ENCODE assay signal across 7 cellular contexts in the genomic region with DNA sequence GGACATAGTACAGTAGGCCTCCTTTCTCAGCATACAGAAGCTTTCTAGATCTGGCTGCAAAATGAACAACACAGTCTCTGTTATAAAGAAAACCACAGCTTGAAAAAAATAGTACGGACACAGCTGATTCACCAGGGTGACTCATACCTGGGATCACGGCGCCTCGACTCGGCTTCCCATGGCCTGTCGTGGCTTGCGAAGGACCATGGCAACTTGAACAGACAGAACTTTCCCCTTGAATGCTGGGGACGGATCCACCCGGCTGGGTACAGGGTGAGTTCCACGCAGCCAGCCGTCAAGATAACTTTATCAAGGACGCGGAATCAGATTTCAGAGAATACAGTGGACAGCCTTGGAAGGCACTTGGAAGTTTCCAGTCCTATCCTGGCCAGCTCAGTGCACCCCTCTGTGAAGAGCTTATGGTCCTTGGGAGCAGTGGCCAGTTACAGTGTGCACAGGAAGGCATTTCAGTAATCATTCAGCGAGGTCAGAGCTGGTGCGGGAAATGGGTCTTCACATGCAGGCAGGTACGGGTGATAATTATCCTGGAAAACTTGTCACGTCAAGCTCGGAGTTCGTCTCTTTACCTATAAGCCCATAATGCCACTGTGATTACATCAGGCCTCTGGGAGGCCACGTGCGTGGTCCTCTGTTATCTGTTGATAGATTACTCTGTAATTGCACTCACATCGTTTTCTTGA. TPM values are rescaled to one million over a fixed set of nuclear protein-coding genes. Genes with fewer than 3 reads are reported as not detected.
A peak's percentile ranks its signal among the peaks of the same experiment; 100 is the strongest.
DNase-seq lines count a peak whose midpoint lies in the region; TF ChIP-seq lines count a peak whose summit lies in the region.

No MANE protein-coding gene starts in this region.

- peak overlapping the region; percentile 58 for H3K9ac ChIP-seq in smooth muscle cell (ENCODE audit: low read depth)

- TF ChIP-seq CTCF in fibroblast of mammary gland (conservative IDR thresholded peaks at IDR 0.05; ENCODE audit: control insufficient read depth, insufficient read depth, low read depth, low read length) (no peak), smooth muscle cell (IDR thresholded peaks at IDR 0.05; ENCODE audit: borderline replicate concordance, insufficient read depth, poor library complexity, severe bottlenecking) (no peak), GM10266 (IDR thresholded peaks at IDR 0.05; ENCODE audit: control insufficient read depth, insufficient read depth, low read depth, missing control alignments) (no peak)

- H3K27ac ChIP-seq in SJSA1, result peak overlapping the region; percentile 29; the same call in 1 of the 2 replicates
- peak overlapping the region; percentile 86 for H3K27ac ChIP-seq in smooth muscle cell (ENCODE audit: low read depth)

- H3K9me3 ChIP-seq in SJSA1 (replicated peaks) (no peaks in the 10 kb centered on the region), smooth muscle cell (replicated peaks; ENCODE audit: low read depth) (no peaks in the 10 kb centered on the region)

- H3K27me3 ChIP-seq in SJSA1 (replicated peaks), result no peaks in the 10 kb centered on the region
- H3K27me3 ChIP-seq in smooth muscle cell (ENCODE audit: low read depth), result no peaks in the 10 kb centered on the region

- H3K36me3 ChIP-seq in SJSA1 (no peaks in the 10 kb centered on the region), smooth muscle cell (ENCODE audit: low read depth) (no peaks in the 10 kb centered on the region)

- H3K4me1 ChIP-seq in SJSA1 (replicated peaks), result peaks cover 13% of the 10 kb centered on the region
- peaks cover 27% of the 10 kb centered on the region for H3K4me1 ChIP-seq in smooth muscle cell (ENCODE audit: low read depth)

- peaks cover 18% of the 10 kb centered on the region for H3F3A ChIP-seq in smooth muscle cell (ENCODE audit: low read depth)

- no peak overlapping the region for H3K4me3 ChIP-seq in SJSA1
- H3K4me3 ChIP-seq in fibroblast of mammary gland (ENCODE audit: control insufficient read depth, low read depth, low read length), result no peak overlapping the region
- H3K4me3 ChIP-seq in smooth muscle cell, result no peak overlapping the region

- WGBS in smooth muscle cell (ENCODE audit: low lambda C conversion rate), result 14% methylated on average over 22 of the region's 22 CpGs

- DNase-seq in HK-2 (ENCODE audit: unreplicated experiment) (peak; percentile 71), SJSA1 (ENCODE audit: low read depth in 1 of 2, low spot score in 2 of 2) (peak; percentile 85 to 86), fibroblast of mammary gland (ENCODE audit: low read depth) (peak; percentile 79), smooth muscle cell (lab: John Stamatoyannopoulos, UW; ENCODE audit: unreplicated experiment) (peak; percentile 42), GOT3 (lab: John Stamatoyannopoulos, UW) (no peak), GM10266 (ENCODE audit: extremely low spot score) (no peak), DMS 273 (lab: John Stamatoyannopoulos, UW; ENCODE audit: unreplicated experiment) (no peak)

- no peaks in the 10 kb centered on the region for H4K20me1 ChIP-seq in smooth muscle cell (ENCODE audit: low read depth)

- peak overlapping the region; percentile 41 for H3K4me2 ChIP-seq in smooth muscle cell

- peak overlapping the region; percentile 0 for H2AFZ ChIP-seq in smooth muscle cell (ENCODE audit: low read depth)

- no peaks in the 10 kb centered on the region for H3K79me2 ChIP-seq in smooth muscle cell (ENCODE audit: low read depth)

RNA-seq across cellular contexts. Expression of gene MAF, which starts 57.9 kb away (rescaled TPM):
- 12.8 and 13.8 TPM in 2 replicates for total RNA-seq in SJSA1 (2014; rRNA removed; shearing (Covaris generic))
- 40.6 and 54.9 TPM in 2 replicates for total RNA-seq in smooth muscle cell
- 19.1 and 22.2 TPM in 2 replicates for polyA plus RNA-seq in smooth muscle cell

Comparison
In these comparisons a context has a peak if more than half of its experiments do, and no peak if none do; other contexts are left out.
1. DNase-seq: peak in HK-2 (single experiment), SJSA1 (2 of 2), fibroblast of mammary gland (single experiment) and smooth muscle cell (single experiment); none in GOT3 (single experiment), GM10266 (single experiment) and DMS 273 (single experiment).